ENCODE assay signal across 1 cellular context in genomic region chr15:32502946-32503345, GRCh38. TPM values are rescaled to one million over a fixed set of nuclear protein-coding genes. Genes with fewer than 3 reads are reported as not detected.
"Had no signal": no experiment of that assay in that cellular context is flagged by ENCODE, and none has a peak within 500 bp of the region (broad histone marks: within the 10 kb centered on the region; RNA-seq: fewer than 3 reads in every experiment).

No MANE protein-coding gene starts in this region.

RNA-seq across cellular contexts. Expression of gene GOLGA8O, which starts 47.5 kb away (rescaled TPM):
- total RNA-seq: glomerular endothelial cell had no signal
